9 cellular contexts compared by ENCODE assay signal in the genomic region with DNA sequence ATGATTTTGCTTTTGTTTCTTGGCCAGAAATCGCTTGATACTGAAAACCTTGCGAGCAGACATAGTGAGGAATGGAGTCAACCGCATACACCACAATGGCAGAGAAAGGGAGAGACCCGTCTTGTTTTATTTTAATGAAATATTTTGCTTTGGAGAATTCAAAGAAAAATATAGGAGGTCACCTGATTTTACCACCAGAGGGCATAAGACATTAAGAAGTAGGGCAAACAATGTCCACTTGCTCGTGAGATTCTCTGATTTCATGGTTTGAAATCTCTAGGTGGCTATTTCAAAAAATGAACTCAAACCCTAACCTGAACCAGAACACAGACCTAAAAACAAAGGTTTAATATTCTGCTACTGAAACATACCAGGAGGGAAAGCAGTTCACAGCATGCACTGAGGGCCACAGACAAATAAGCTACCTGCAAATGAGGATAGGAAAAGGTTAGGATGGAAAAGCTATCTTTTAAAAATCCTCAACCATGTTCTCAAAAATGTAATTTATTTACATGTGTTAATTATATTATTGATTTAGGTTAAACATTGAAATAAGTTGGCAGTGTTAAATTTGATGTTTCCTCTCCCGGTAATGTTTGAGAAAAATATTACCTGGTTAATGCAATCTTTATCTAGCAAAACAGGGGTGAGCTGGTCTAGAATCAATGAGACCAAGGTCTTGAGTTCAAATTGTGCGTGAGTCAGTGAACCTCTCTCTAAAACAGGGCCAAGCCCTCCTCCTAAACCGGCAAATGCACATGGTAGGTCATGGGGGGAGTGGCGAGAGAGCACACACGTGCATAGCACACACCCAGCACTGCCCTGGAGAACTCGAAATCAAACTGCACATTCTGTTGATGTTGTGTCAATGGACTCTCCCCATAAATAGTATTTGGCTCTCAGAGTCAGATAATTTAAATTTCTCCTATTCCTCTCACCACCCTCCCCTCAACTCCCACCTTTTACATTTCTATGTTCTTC. TPM values are rescaled to one million over a fixed set of nuclear protein-coding genes. Genes with fewer than 3 reads are reported as not detected.
A peak's percentile ranks its signal among the peaks of the same experiment; 100 is the strongest.
DNase-seq lines count a peak whose midpoint lies in the region; ATAC-seq and TF ChIP-seq lines count a peak whose summit lies in the region.
"Had no signal": no experiment of that assay in that cellular context is flagged by ENCODE, and none has a peak within 500 bp of the region (broad histone marks: within the 10 kb centered on the region; RNA-seq: fewer than 3 reads in every experiment).

No MANE protein-coding gene starts in this region.

- H3K36me3 Mint-ChIP-seq in nephron (ENCODE audit: low read depth), result no peaks in the 10 kb centered on the region

- H3K4me1 Mint-ChIP-seq in nephron, result no peaks in the 10 kb centered on the region

- no peaks in the 10 kb centered on the region for H3K36me3 ChIP-seq in WERI-Rb-1
- H3K36me3 ChIP-seq: BLaER1 treated with 17β-estradiol and CSF1 and Interleukin-3, amounts not matched to agents 10 nM and 100 nM had no signal

- H3K27ac Mint-ChIP-seq in nephron, result no peak overlapping the region

- TF ChIP-seq CTCF in WERI-Rb-1 (IDR thresholded peaks at IDR 0.05; ENCODE audit: low read depth, low read length) (peak; percentile 25; the same call in 1 of the 2 replicates), nephron (IDR thresholded peaks at IDR 0.05; ENCODE audit: unreplicated experiment in 3 of 3) (peak in 2 of 3 experiments; percentile 23 to 39)

- no peak overlapping the region for H3K4me3 Mint-ChIP-seq in nephron

- H3K27ac ChIP-seq in WERI-Rb-1, result no peak overlapping the region
- H3K27ac ChIP-seq: BLaER1 treated with 17β-estradiol and CSF1 and Interleukin-3, amounts not matched to agents 10 nM and 100 nM had no signal

- DNase-seq in NCI-H1105 treated with DMSO at 0.1 percent for 48 hours (lab: John Stamatoyannopoulos, UW) (peak; percentile 28), NCI-H1105 (lab: John Stamatoyannopoulos, UW) (no peak), KBM-7 (peak; percentile 20), WERI-Rb-1 (no peak), mesenteric fat pad (ENCODE audit: low spot score) (no peak), T-helper 9 cell (no peak)

- no peaks in the 10 kb centered on the region for H3K9me3 ChIP-seq in WERI-Rb-1 (ENCODE audit: severe bottlenecking)

- peaks cover 9% of the 10 kb centered on the region for H3K9me3 Mint-ChIP-seq in nephron

- H3K27me3 Mint-ChIP-seq in nephron (ENCODE audit: low read depth), result no peaks in the 10 kb centered on the region

- in situ Hi-C loops in KBM-7 (cut with MboI; ENCODE audit: low pct_unique_long_range_greater_than_20kb, low sequenced_read_pairs), result no loop called here

- no peak for ATAC-seq in GM21786 (IDR thresholded peaks at IDR 0.05; ENCODE audit: unreplicated experiment)

- no peak overlapping the region for H3K4me3 ChIP-seq in WERI-Rb-1 (ENCODE audit: low read depth, low read length)
- H3K4me3 ChIP-seq: BLaER1 treated with 17β-estradiol and CSF1 and Interleukin-3, amounts not matched to agents 10 nM and 100 nM had no signal

- H3K27me3 ChIP-seq in WERI-Rb-1 (ENCODE audit: insufficient read depth, low read depth, severe bottlenecking), result no peaks in the 10 kb centered on the region
- H3K27me3 ChIP-seq: BLaER1 treated with 17β-estradiol and CSF1 and Interleukin-3, amounts not matched to agents 10 nM and 100 nM had no signal

RNA-seq across cellular contexts. Expression of a gene that starts 12.5 kb away (rescaled TPM):
- not detected for total RNA-seq in mesenteric fat pad

Comparison
In these comparisons a context has a peak if more than half of its experiments do, and no peak if none do; other contexts are left out.
1. DNase-seq: peak in NCI-H1105 treated with DMSO at 0.1 percent for 48 hours (single experiment) and KBM-7 (single experiment); none in NCI-H1105 (single experiment), WERI-Rb-1 (single experiment), mesenteric fat pad (single experiment) and T-helper 9 cell (single experiment).